ENCODE assay signal across 1 cellular context in genomic region chr3:148083501-148084267, GRCh38.
TF ChIP-seq lines count a peak whose summit lies in the region.

No MANE protein-coding gene starts in this region.

TF ChIP-seq in H1, 55 proteins besides CTCF, POLR2A, EP300 and RAD21:
- no peak for TF ChIP-seq TAF7 (optimal IDR thresholded peaks at IDR 0.05; ENCODE audit: borderline replicate concordance, low read depth, low read length)
- no peak for TF ChIP-seq MAX (IDR thresholded peaks at IDR 0.05)
- TF ChIP-seq GTF2F1 (IDR thresholded peaks at IDR 0.05; ENCODE audit: borderline replicate concordance, low read depth, low read length) = no peak
- no peak for TF ChIP-seq BCL11A (IDR thresholded peaks at IDR 0.05; ENCODE audit: low read depth in 2 of 2, low read length in 2 of 2)
- TF ChIP-seq TBP (IDR thresholded peaks at IDR 0.05; ENCODE audit: low read depth, low read length) = no peak
- no peak for TF ChIP-seq CBX5 (IDR thresholded peaks at IDR 0.05; ENCODE audit: low read depth, low read length)
- TF ChIP-seq POLR2AphosphoS5 (IDR thresholded peaks at IDR 0.05; ENCODE audit: low read depth, low read length) = no peak
